Comparison of ENCODE assay signal across 35 cellular contexts in genomic region chr12:110919720-110920119, GRCh38. TPM values are rescaled to one million over a fixed set of nuclear protein-coding genes. Genes with fewer than 3 reads are reported as not detected.
"Had no signal": no experiment of that assay in that cellular context is flagged by ENCODE, and none has a peak within 500 bp of the region (broad histone marks: within the 10 kb centered on the region; RNA-seq: fewer than 3 reads in every experiment).

No MANE protein-coding gene starts in this region.

- H3K4me3 ChIP-seq: cardiac muscle cell, MG63, Peyer's patch, SK-N-MC had no signal

- ATAC-seq: activated CD8-positive, alpha-beta T cell treated with anti-CD3 and anti-CD28 coated beads for 36 hours; activated T-cell treated with anti-CD3 and anti-CD28 coated beads, Interleukin-2, amount 50 U/mL, for 72 hours; activated T-helper 17 cell treated with anti-CD3 and anti-CD28 coated beads, Interleukin-2, amount 50 U/mL, for 72 hours; PC-3 had no signal

- H3K9me3 ChIP-seq: MG63, Peyer's patch, SJCRH30 had no signal

- H3K27ac ChIP-seq: Peyer's patch, SJCRH30 had no signal

- H3K4me1 ChIP-seq: Peyer's patch had no signal

- DNase-seq: activated CD4-positive, alpha-beta T cell treated with anti-CD3 and anti-CD28 coated beads, Interleukin-2, amount 10 ng/mL, durations not matched to agents 24 days and 14 days; activated CD4-positive, alpha-beta T cell treated with anti-CD3 and anti-CD28 coated beads, Interleukin-2, amount 50 U/mL, for 4 hours; activated CD8-positive, alpha-beta T cell treated with anti-CD3 and anti-CD28 coated beads for 36 hours; activated effector memory CD4-positive, alpha-beta T cell treated with anti-CD3 and anti-CD28 coated beads, Interleukin-2, amount 50 U/mL, for 16 hours; activated naive CD4-positive, alpha-beta T cell; activated naive CD4-positive, alpha-beta T cell treated with anti-CD3 and anti-CD28 coated beads, Interleukin-2, amount 50 U/mL, for 16 hours; activated naive CD8-positive, alpha-beta T cell treated with anti-CD3 and anti-CD28 coated beads for 36 hours; activated T-cell treated with anti-CD3 and anti-CD28 coated beads, Interleukin-2, amount 50 U/mL, for 1 hour; activated T-cell treated with anti-CD3 and anti-CD28 coated beads, Interleukin-2, amount 50 U/mL, for 72 hours; amniotic stem cell; aorta; Kasumi-1; KG1; MG63; NCI-H1048; NCI-H1105 treated with DMSO at 0.1 percent for 48 hours; NCI-H1436; NCI-H1694; NCI-H1930; NCI-H510A; NCI-H526; NCI-H748 treated with DMSO at 0.1 percent for 48 hours; NK-92 treated with Interleukin-12 subunit alpha and Interleukin-12 subunit beta, amount 100 ng/mL, for 24 hours; PC-3; Peyer's patch; RPMI8226; SHP77; SJCRH30; T1000 had no signal

- H3K27me3 ChIP-seq: cardiac muscle cell, MG63, Peyer's patch, SJCRH30 had no signal

- H3K36me3 ChIP-seq: cardiac muscle cell, MG63, Peyer's patch, SJCRH30 had no signal

RNA-seq across cellular contexts. Expression of gene MYL2, which starts 0.7 kb away (rescaled TPM):
- total RNA-seq: activated CD4-positive, alpha-beta T cell treated with anti-CD3 and anti-CD28 coated beads, Interleukin-2, amount 10 ng/mL, durations not matched to agents 24 days and 14 days; activated CD8-positive, alpha-beta memory T cell treated with anti-CD3 and anti-CD28 coated beads for 36 hours; activated CD8-positive, alpha-beta T cell treated with anti-CD3 and anti-CD28 coated beads for 36 hours; activated naive CD8-positive, alpha-beta T cell treated with anti-CD3 and anti-CD28 coated beads for 36 hours; activated T-cell treated with anti-CD3 and anti-CD28 coated beads, Interleukin-2, amount 50 U/mL, for 72 hours; activated T-helper 17 cell treated with anti-CD3 and anti-CD28 coated beads, Interleukin-2, amount 50 U/mL, for 72 hours; PC-3; Peyer's patch; T-helper 1 cell treated with Interleukin-12 subunit alpha and Interleukin-12 subunit beta and Interleukin-4 antibody, amounts not matched to agents 30 ng/mL and 1 ng/mL, for 36 hours; T-helper 2 cell treated with Interferon-gamma antibody and Interleukin-4, amounts not matched to agents 100 ng/mL and 5 ng/mL, for 36 hours had no signal
